In the genomic region with DNA sequence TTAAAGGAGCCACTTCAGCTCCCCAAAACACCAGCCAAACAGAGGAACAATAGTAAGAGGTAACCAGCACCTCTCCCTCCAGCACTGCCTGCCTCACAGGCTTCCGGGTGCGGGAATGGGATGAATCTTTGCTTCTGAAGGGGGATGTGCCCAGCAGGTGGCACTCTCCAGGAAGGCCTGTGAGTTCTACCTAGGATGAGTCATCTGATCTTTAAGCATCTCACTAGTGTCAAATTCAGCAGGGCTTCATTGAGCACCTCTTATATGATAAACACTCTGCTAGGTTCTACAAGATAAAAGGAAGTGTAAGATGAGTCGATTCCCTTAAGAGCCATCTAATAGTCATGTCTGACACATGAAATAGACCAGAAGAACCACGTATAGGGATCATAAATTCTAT, we compare ENCODE assay signal across 8 cellular contexts.
A peak's percentile ranks its signal among the peaks of the same experiment; 100 is the strongest.
DNase-seq lines count a peak whose midpoint lies in the region; ATAC-seq and TF ChIP-seq lines count a peak whose summit lies in the region.

No MANE protein-coding gene starts in this region.

- H3K4me1 Mint-ChIP-seq in stimulated activated naive B cell treated with anti-CD40 and anti-IgM and Interleukin-4, amounts not matched to agents 10 μg/mL and 1 μg/mL and 100 μg/mL, for 72 hours, result peaks cover 6 to 13% of the 10 kb centered on the region in 2 donors
- H3K4me1 Mint-ChIP-seq in natural killer cell, result peaks cover 0 to 17% of the 10 kb centered on the region in 2 donors

- peak; percentile 15 to 58 (median 34) for TF ChIP-seq CTCF in gastroesophageal sphincter (IDR thresholded peaks at IDR 0.05)
- no peak for TF ChIP-seq CTCF in vagina (IDR thresholded peaks at IDR 0.05)
- TF ChIP-seq CTCF in natural killer cell (IDR thresholded peaks at IDR 0.05), result no peak

- TF ChIP-seq POLR2A in gastroesophageal sphincter (IDR thresholded peaks at IDR 0.05) (no peak), vagina (IDR thresholded peaks at IDR 0.05) (no peak)

- H3K9me3 ChIP-seq in gastroesophageal sphincter (no peaks in the 10 kb centered on the region), vagina (no peaks in the 10 kb centered on the region)

- H3K27me3 Mint-ChIP-seq in stimulated activated naive B cell treated with anti-CD40 and anti-IgM and Interleukin-4, amounts not matched to agents 10 μg/mL and 1 μg/mL and 100 μg/mL, for 72 hours, result peaks cover 12 to 18% of the 10 kb centered on the region in 2 donors
- peaks cover 3 to 11% of the 10 kb centered on the region in 2 donors for H3K27me3 Mint-ChIP-seq in natural killer cell (ENCODE audit: low read depth in 2 of 2)

- H3K4me3 ChIP-seq in gastroesophageal sphincter (no peak overlapping the region), vagina (no peak overlapping the region)

- DNase-seq in DMS53 (lab: John Stamatoyannopoulos, UW) (peak; percentile 93), HT-29 (ENCODE audit: low spot score) (peak; percentile 93), RPMI8226 (peak; percentile 50), NCI-H774 (lab: John Stamatoyannopoulos, UW) (no peak), vagina (ENCODE audit: extremely low spot score in 2 of 2) (no peak), natural killer cell (no peak)
- DNase-seq in stimulated activated naive B cell treated with anti-CD40 and anti-IgM and Interleukin-4, amounts not matched to agents 10 μg/mL and 1 μg/mL and 100 μg/mL, for 72 hours, result no peak

- no peak for TF ChIP-seq EP300 in gastroesophageal sphincter (IDR thresholded peaks at IDR 0.05)

- peak; percentile 54 for ATAC-seq in gastroesophageal sphincter
- peak; percentile 64 to 71 for ATAC-seq in stimulated activated naive B cell treated with anti-CD40 and anti-IgM and Interleukin-4, amounts not matched to agents 10 μg/mL and 1 μg/mL and 100 μg/mL, for 72 hours (replicated peaks)
- ATAC-seq in natural killer cell, result no peak

- H3K27ac ChIP-seq in gastroesophageal sphincter (no peak overlapping the region), vagina (no peak overlapping the region)

- intact Hi-C loops in vagina (cut with DNase I), result no loop called here
- intact Hi-C loops in natural killer cell (cut with micrococcal nuclease), result no loop called here

- H3K36me3 ChIP-seq in gastroesophageal sphincter (peaks cover 0 to 21% of the 10 kb centered on the region in 2 donors), vagina (no peaks in the 10 kb centered on the region)

- no peaks in the 10 kb centered on the region for H3K9me3 Mint-ChIP-seq in stimulated activated naive B cell treated with anti-CD40 and anti-IgM and Interleukin-4, amounts not matched to agents 10 μg/mL and 1 μg/mL and 100 μg/mL, for 72 hours
- H3K9me3 Mint-ChIP-seq in natural killer cell, result no peaks in the 10 kb centered on the region

- H3K4me3 Mint-ChIP-seq in stimulated activated naive B cell treated with anti-CD40 and anti-IgM and Interleukin-4, amounts not matched to agents 10 μg/mL and 1 μg/mL and 100 μg/mL, for 72 hours, result no peak overlapping the region
- H3K4me3 Mint-ChIP-seq in natural killer cell, result no peak overlapping the region

- no peaks in the 10 kb centered on the region for H3K27me3 ChIP-seq in gastroesophageal sphincter
- no peaks in the 10 kb centered on the region for H3K27me3 ChIP-seq in vagina

- H3K27ac Mint-ChIP-seq in stimulated activated naive B cell treated with anti-CD40 and anti-IgM and Interleukin-4, amounts not matched to agents 10 μg/mL and 1 μg/mL and 100 μg/mL, for 72 hours, result no peak overlapping the region
- H3K27ac Mint-ChIP-seq in natural killer cell, result no peak overlapping the region

- H3K4me1 ChIP-seq in gastroesophageal sphincter (no peaks in the 10 kb centered on the region), vagina (no peaks in the 10 kb centered on the region)

- WGBS in gastroesophageal sphincter (ENCODE audit: low coverage in 1 of 2), 2 donors, result 59 to 74% methylated on average over 4 of the region's 4 CpGs

- H3K36me3 Mint-ChIP-seq in stimulated activated naive B cell treated with anti-CD40 and anti-IgM and Interleukin-4, amounts not matched to agents 10 μg/mL and 1 μg/mL and 100 μg/mL, for 72 hours, result no peaks in the 10 kb centered on the region
- H3K36me3 Mint-ChIP-seq in natural killer cell, result no peaks in the 10 kb centered on the region

Comparison
In these comparisons a context has a peak if more than half of its experiments do, and no peak if none do; other contexts are left out.
1. DNase-seq: peak in DMS53 (single experiment), HT-29 (single experiment) and RPMI8226 (single experiment); none in stimulated activated naive B cell treated with anti-CD40 and anti-IgM and Interleukin-4, amounts not matched to agents 10 μg/mL and 1 μg/mL and 100 μg/mL, for 72 hours (single experiment), NCI-H774 (single experiment), vagina (0 of 2) and natural killer cell (single experiment).
2. ATAC-seq: peak in gastroesophageal sphincter (single experiment) and stimulated activated naive B cell treated with anti-CD40 and anti-IgM and Interleukin-4, amounts not matched to agents 10 μg/mL and 1 μg/mL and 100 μg/mL, for 72 hours (2 of 2); none in natural killer cell (0 of 3).
3. CTCF ChIP-seq: peak in gastroesophageal sphincter (4 of 4); none in vagina (0 of 3) and natural killer cell (single experiment).